In the genomic region with DNA sequence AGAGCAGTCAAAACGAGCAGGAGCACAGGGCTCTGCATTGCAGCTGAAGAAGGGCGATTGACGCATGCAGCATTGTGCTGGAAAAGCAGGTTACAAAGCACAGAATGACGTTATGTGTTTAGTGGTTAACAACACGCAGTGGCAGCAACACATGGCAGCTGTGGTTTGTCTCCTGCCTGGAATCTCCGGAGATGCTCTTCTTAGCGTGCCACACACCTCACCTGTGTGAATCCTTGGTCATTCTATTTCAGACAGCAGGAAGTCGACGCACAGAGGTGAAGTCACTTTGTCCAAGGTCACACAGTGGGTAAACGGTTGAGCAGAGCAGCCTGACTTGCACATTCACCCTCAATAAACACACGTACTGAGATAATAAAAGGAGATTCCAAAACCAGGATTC, we compare ENCODE assay signal across 30 cellular contexts.
"Had no signal": no experiment of that assay in that cellular context is flagged by ENCODE, and none has a peak within 500 bp of the region (broad histone marks: within the 10 kb centered on the region; RNA-seq: fewer than 3 reads in every experiment).

No MANE protein-coding gene starts in this region.

- DNase-seq: activated CD4-positive, alpha-beta T cell treated with anti-CD3 and anti-CD28 coated beads for 36 hours; activated CD4-positive, CD25-positive, alpha-beta regulatory T cell; activated CD8-positive, alpha-beta T cell treated with anti-CD3 and anti-CD28 coated beads, Interleukin-2, amount 10 ng/mL, durations not matched to agents 7 days and 5 days; activated gamma-delta T cell treated with Interleukin-2 at 50 U/mL for 16 hours; activated naive CD4-positive, alpha-beta T cell treated with anti-CD3 and anti-CD28 coated beads, Interleukin-2, amount 50 U/mL, for 16 hours; amniotic stem cell; brain microvascular endothelial cell; effector CD4-positive, alpha-beta T cell; foreskin keratinocyte; heart right ventricle; lower lobe of right lung; mesenchymal stem cell; natural killer cell; retina; sigmoid colon; stimulated activated CD4-positive, alpha-beta T cell treated with anti-CD3 and anti-CD28 coated beads, Interleukin-1b, Interleukin-23, amount 100 ng/mL, for 48 hours; stimulated activated CD4-positive, alpha-beta T cell treated with anti-CD3 and anti-CD28 coated beads, Interleukin-4, amount 100 ng/mL, for 4 hours; stimulated activated CD8-positive, alpha-beta memory T cell treated with anti-CD3 and anti-CD28 coated beads, Interleukin-4, amount 100 ng/mL, for 48 hours; stimulated activated naive CD8-positive, alpha-beta T cell treated with anti-CD3 and anti-CD28 coated beads, Interleukin-15, amount 100 ng/mL, for 72 hours; substantia nigra; T-helper 1 cell; upper lobe of left lung had no signal

- H3K27me3 Mint-ChIP-seq: activated CD4-positive, alpha-beta T cell treated with anti-CD3 and anti-CD28 coated beads for 36 hours; central memory CD8-positive, alpha-beta T cell; dendritic cell treated with granulocyte-macrophage colony-stimulating factor and Interleukin-4, amounts not matched to agents 40 ng/mL and 50 ng/mL, for 4 days; progenitor cell of endocrine pancreas; stimulated activated memory B cell treated with anti-CD40 and anti-IgM and Interleukin-4, amounts not matched to agents 10 μg/mL and 1 μg/mL and 100 μg/mL, for 72 hours; stimulated activated naive CD8-positive, alpha-beta T cell treated with anti-CD3 and anti-CD28 coated beads, Interleukin-15, amount 100 ng/mL, for 72 hours had no signal

- H3K27me3 ChIP-seq: brain microvascular endothelial cell, esophagus muscularis mucosa, foreskin keratinocyte, heart right ventricle, sigmoid colon, upper lobe of left lung, vagina had no signal

- H3K36me3 Mint-ChIP-seq: natural killer cell had no signal

- H3K27ac Mint-ChIP-seq: activated CD4-positive, alpha-beta T cell treated with anti-CD3 and anti-CD28 coated beads for 36 hours; activated CD8-positive, alpha-beta T cell treated with anti-CD3 and anti-CD28 coated beads, Interleukin-2, amount 10 ng/mL, durations not matched to agents 7 days and 5 days; dendritic cell treated with granulocyte-macrophage colony-stimulating factor and Interleukin-4, amounts not matched to agents 40 ng/mL and 50 ng/mL, for 4 days; natural killer cell; progenitor cell of endocrine pancreas; stimulated activated memory B cell treated with anti-CD40 and anti-IgM and Interleukin-4, amounts not matched to agents 10 μg/mL and 1 μg/mL and 100 μg/mL, for 72 hours; stimulated activated naive CD8-positive, alpha-beta T cell treated with anti-CD3 and anti-CD28 coated beads, Interleukin-15, amount 100 ng/mL, for 72 hours; T-helper 2 cell treated with Interferon-gamma antibody and Interleukin-4, amounts not matched to agents 5 μg/mL and 100 μg/mL, for 36 hours had no signal

- H3K4me1 ChIP-seq: esophagus muscularis mucosa, foreskin keratinocyte, lower lobe of right lung, sigmoid colon, vagina had no signal

- H3K4me1 Mint-ChIP-seq: activated CD4-positive, alpha-beta T cell treated with anti-CD3 and anti-CD28 coated beads for 36 hours; central memory CD8-positive, alpha-beta T cell; natural killer cell; stimulated activated memory B cell treated with anti-CD40 and anti-IgM and Interleukin-4, amounts not matched to agents 10 μg/mL and 1 μg/mL and 100 μg/mL, for 72 hours; stimulated activated naive CD8-positive, alpha-beta T cell treated with anti-CD3 and anti-CD28 coated beads, Interleukin-15, amount 100 ng/mL, for 72 hours had no signal

- H3K9me3 Mint-ChIP-seq: central memory CD8-positive, alpha-beta T cell; natural killer cell had no signal

- H3K9me3 ChIP-seq: vagina had no signal

- H3K36me3 ChIP-seq: brain microvascular endothelial cell had no signal

- ATAC-seq: activated CD4-positive, alpha-beta T cell treated with anti-CD3 and anti-CD28 coated beads for 36 hours; activated CD8-positive, alpha-beta T cell treated with anti-CD3 and anti-CD28 coated beads, Interleukin-2, amount 10 ng/mL, durations not matched to agents 7 days and 5 days; foreskin keratinocyte; heart right ventricle; lower lobe of right lung; natural killer cell; stimulated activated memory B cell treated with anti-CD40 and anti-IgM and Interleukin-4, amounts not matched to agents 10 μg/mL and 1 μg/mL and 100 μg/mL, for 72 hours; stimulated activated naive CD8-positive, alpha-beta T cell treated with anti-CD3 and anti-CD28 coated beads, Interleukin-15, amount 100 ng/mL, for 72 hours had no signal

- H3K4me3 Mint-ChIP-seq: activated CD4-positive, alpha-beta T cell treated with anti-CD3 and anti-CD28 coated beads for 36 hours; activated CD8-positive, alpha-beta T cell treated with anti-CD3 and anti-CD28 coated beads, Interleukin-2, amount 10 ng/mL, durations not matched to agents 7 days and 5 days; central memory CD8-positive, alpha-beta T cell; dendritic cell treated with granulocyte-macrophage colony-stimulating factor and Interleukin-4, amounts not matched to agents 40 ng/mL and 50 ng/mL, for 4 days; natural killer cell; stimulated activated memory B cell treated with anti-CD40 and anti-IgM and Interleukin-4, amounts not matched to agents 10 μg/mL and 1 μg/mL and 100 μg/mL, for 72 hours; stimulated activated naive CD8-positive, alpha-beta T cell treated with anti-CD3 and anti-CD28 coated beads, Interleukin-15, amount 100 ng/mL, for 72 hours; T-helper 2 cell treated with Interferon-gamma antibody and Interleukin-4, amounts not matched to agents 5 μg/mL and 100 μg/mL, for 36 hours had no signal

- H3K27ac ChIP-seq: brain microvascular endothelial cell, esophagus muscularis mucosa, foreskin keratinocyte, lower lobe of right lung, sigmoid colon, upper lobe of left lung, vagina had no signal

- H3K4me3 ChIP-seq: esophagus muscularis mucosa, heart right ventricle, lower lobe of right lung, sigmoid colon, smooth muscle cell, upper lobe of left lung, vagina had no signal
